In the genomic region with DNA sequence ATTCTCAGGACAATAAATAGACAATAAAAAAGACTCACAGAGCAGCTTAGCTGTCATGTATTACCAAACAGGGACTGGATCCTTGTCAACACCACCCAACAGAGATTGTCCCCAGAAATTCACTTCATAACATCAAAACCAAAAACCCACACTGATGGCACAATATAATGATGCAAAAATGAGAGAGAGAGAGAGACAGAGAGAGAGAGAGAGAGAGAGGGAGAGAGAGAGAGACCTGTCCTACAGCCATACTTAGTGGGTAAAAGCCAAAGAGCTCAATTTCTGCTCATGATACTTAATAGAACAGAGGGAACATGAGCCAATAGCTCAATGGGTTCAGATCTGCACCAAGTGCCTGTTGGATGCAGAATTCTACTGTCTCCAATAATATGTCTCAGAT, we compare ENCODE assay signal across 10 cellular contexts. TPM values are rescaled to one million over a fixed set of nuclear protein-coding genes. Genes with fewer than 3 reads are reported as not detected.
"Had no signal": no experiment of that assay in that cellular context is flagged by ENCODE, and none has a peak within 500 bp of the region (broad histone marks: within the 10 kb centered on the region; RNA-seq: fewer than 3 reads in every experiment).

No MANE protein-coding gene starts in this region.

RNA-seq across cellular contexts. Expression of a gene that starts 34.2 kb away (rescaled TPM):
- total RNA-seq: ascending aorta, bronchial epithelial cell, dermis microvascular lymphatic vessel endothelial cell, endodermal cell, gastrocnemius medialis, heart right ventricle, lower leg skin, mesenteric fat pad, SK-MEL-5, transverse colon had no signal
